36 cellular contexts compared by ENCODE assay signal in genomic region chr4:84277923-84278322, GRCh38.
"Had no signal": no experiment of that assay in that cellular context is flagged by ENCODE, and none has a peak within 500 bp of the region (broad histone marks: within the 10 kb centered on the region; RNA-seq: fewer than 3 reads in every experiment).

No MANE protein-coding gene starts in this region.

- H3K36me3 ChIP-seq: MG63 had no signal

- H3K9me3 ChIP-seq: MG63 had no signal

- DNase-seq: Kasumi-1, MG63, MM.1S, MV-4-11, NCI-H1048, NCI-H1092, NCI-H1092 treated with DMSO at 0.1 percent for 48 hours, NCI-H1105, NCI-H1105 treated with DMSO at 0.1 percent for 48 hours, NCI-H1417, NCI-H1417 treated with DMSO at 0.1 percent for 48 hours, NCI-H1436, NCI-H1436 treated with DMSO at 0.1 percent for 48 hours, NCI-H146, NCI-H1694, NCI-H1694 treated with DMSO at 0.1 percent for 48 hours, NCI-H187, NCI-H187 treated with DMSO at 0.1 percent for 48 hours, NCI-H1930, NCI-H2029, NCI-H2029 treated with DMSO at 0.1 percent for 48 hours, NCI-H2081, NCI-H2081 treated with DMSO at 0.1 percent for 48 hours, NCI-H2107, NCI-H2171, NCI-H2227 treated with DMSO at 0.1 percent for 48 hours, NCI-H226, NCI-H345, NCI-H446, NCI-H446 treated with DMSO at 0.1 percent for 48 hours, NCI-H510A, NCI-H510A treated with DMSO at 0.1 percent for 48 hours, NCI-H524, NCI-H524 treated with DMSO at 0.1 percent for 48 hours, NCI-H526, NCI-H526 treated with DMSO at 0.1 percent for 48 hours had no signal

- H3K27me3 ChIP-seq: MG63 had no signal

- H3K4me3 ChIP-seq: MG63 had no signal
